1 cellular context compared by ENCODE assay signal in genomic region chr10:983951-984705, GRCh38.
A peak's percentile ranks its signal among the peaks of the same experiment; 100 is the strongest.
TF ChIP-seq lines count a peak whose summit lies in the region.

No MANE protein-coding gene starts in this region.

TF ChIP-seq in HepG2, 621 proteins besides CTCF, POLR2A, EP300 and RAD21 (continued from another document):
- TF ChIP-seq SOX13 (IDR thresholded peaks at IDR 0.05), result no peak
- TF ChIP-seq SOX13 (CRISPR knock-in tag; conservative IDR thresholded peaks at IDR 0.05 in 1 of 2, IDR thresholded peaks at IDR 0.05 in 1 of 2), result 0 out of 4 replicates have a peak, but pooled peaks of 1 of the 2 experiments have one; percentile 22
- TF ChIP-seq NR2F2 (IDR thresholded peaks at IDR 0.05; ENCODE audit: borderline replicate concordance, low read depth), result peak; percentile 19; the same call in 1 of the 2 replicates
- TF ChIP-seq KLF11 (CRISPR knock-in tag; IDR thresholded peaks at IDR 0.05), result no peak
- no peak for TF ChIP-seq BATF2 (CRISPR knock-in tag; IDR thresholded peaks at IDR 0.05)
- TF ChIP-seq ZC3H4 (CRISPR knock-in tag; IDR thresholded peaks at IDR 0.05; ENCODE audit: borderline replicate concordance), result no peak
- peak; percentile 72 for TF ChIP-seq CREM (IDR thresholded peaks at IDR 0.05)
- TF ChIP-seq CREM (CRISPR knock-in tag; IDR thresholded peaks at IDR 0.05), result no peak
- TF ChIP-seq ZNF512 (CRISPR knock-in tag; IDR thresholded peaks at IDR 0.05), result no peak
- no peak for TF ChIP-seq FOXA1 (IDR thresholded peaks at IDR 0.05)
- TF ChIP-seq FOXA1 (CRISPR knock-in tag; IDR thresholded peaks at IDR 0.05), result 0 out of 2 replicates have a peak, but pooled peaks have one; percentile 29
- TF ChIP-seq AGO1 (IDR thresholded peaks at IDR 0.05; ENCODE audit: low read depth, low read length, poor library complexity, severe bottlenecking), result no peak
- no peak for TF ChIP-seq PREB (CRISPR knock-in tag; IDR thresholded peaks at IDR 0.05)
- no peak for TF ChIP-seq HNRNPLL (IDR thresholded peaks at IDR 0.05; ENCODE audit: low read depth, low read length, poor library complexity, severe bottlenecking)
- TF ChIP-seq HDAC2 (CRISPR knock-in tag; IDR thresholded peaks at IDR 0.05), result no peak
- TF ChIP-seq ZBTB46 (CRISPR knock-in tag; IDR thresholded peaks at IDR 0.05; ENCODE audit: borderline replicate concordance), result no peak
- no peak for TF ChIP-seq MBD4 (IDR thresholded peaks at IDR 0.05; ENCODE audit: borderline replicate concordance, low read length)
- TF ChIP-seq NR2F6 (IDR thresholded peaks at IDR 0.05), result 0 out of 2 replicates have a peak, but pooled peaks have one; percentile 33
- TF ChIP-seq NR2F6 (CRISPR knock-in tag; IDR thresholded peaks at IDR 0.05), result peak; percentile 29; the same call in 1 of the 2 replicates
- no peak for TF ChIP-seq ASH2L (IDR thresholded peaks at IDR 0.05; ENCODE audit: insufficient read length, low read depth, low read length)
- TF ChIP-seq TOPORS (CRISPR knock-in tag; IDR thresholded peaks at IDR 0.05), result no peak
- TF ChIP-seq ZC3H13 (CRISPR knock-in tag; IDR thresholded peaks at IDR 0.05), result no peak
- peak; percentile 56; the same call in 1 of the 2 replicates for TF ChIP-seq ZNF317 (CRISPR knock-in tag; IDR thresholded peaks at IDR 0.05)
- TF ChIP-seq ZNF468 (CRISPR knock-in tag; IDR thresholded peaks at IDR 0.05), result no peak
- peak; percentile 53; the same call in 1 of the 2 replicates for TF ChIP-seq TBX2 (CRISPR knock-in tag; IDR thresholded peaks at IDR 0.05; ENCODE audit: borderline replicate concordance)
- TF ChIP-seq MIER2 (CRISPR knock-in tag; IDR thresholded peaks at IDR 0.05), result no peak
- peak; percentile 90 for TF ChIP-seq RARA (CRISPR knock-in tag; IDR thresholded peaks at IDR 0.05)
- no peak for TF ChIP-seq ZKSCAN1 (IDR thresholded peaks at IDR 0.05; ENCODE audit: low read length)
- no peak for TF ChIP-seq ZNF564 (CRISPR knock-in tag; IDR thresholded peaks at IDR 0.05)
- 0 out of 2 replicates have a peak, but pooled peaks have one; percentile 29 for TF ChIP-seq HOMEZ (CRISPR knock-in tag; IDR thresholded peaks at IDR 0.05; ENCODE audit: low read depth)
- TF ChIP-seq ZSCAN25 (CRISPR knock-in tag; IDR thresholded peaks at IDR 0.05), result no peak
- TF ChIP-seq CC2D1A (CRISPR knock-in tag; IDR thresholded peaks at IDR 0.05), result no peak
- TF ChIP-seq ATF7 (IDR thresholded peaks at IDR 0.05), result peak; percentile 79
- no peak for TF ChIP-seq ATF7 (CRISPR knock-in tag; IDR thresholded peaks at IDR 0.05)
- TF ChIP-seq ZNF883 (CRISPR knock-in tag; IDR thresholded peaks at IDR 0.05; ENCODE audit: not compliant biosample characterization), result no peak
- TF ChIP-seq ATF3 (CRISPR knock-in tag; IDR thresholded peaks at IDR 0.05), result no peak
- no peak for TF ChIP-seq MIXL1 (CRISPR knock-in tag; IDR thresholded peaks at IDR 0.05)
- TF ChIP-seq NFKB2 (CRISPR knock-in tag; IDR thresholded peaks at IDR 0.05; ENCODE audit: borderline replicate concordance), result no peak
- TF ChIP-seq SMC3 (IDR thresholded peaks at IDR 0.05; ENCODE audit: low read length), result no peak
- no peak for TF ChIP-seq ZNF83 (CRISPR knock-in tag; IDR thresholded peaks at IDR 0.05; ENCODE audit: borderline replicate concordance)
